8 cellular contexts compared by ENCODE assay signal in genomic region chr10:117005454-117006055, GRCh38. TPM values are rescaled to one million over a fixed set of nuclear protein-coding genes. Genes with fewer than 3 reads are reported as not detected.
DNase-seq lines count a peak whose midpoint lies in the region; ATAC-seq and TF ChIP-seq lines count a peak whose summit lies in the region.

No MANE protein-coding gene starts in this region.

- peaks cover 17% of the 10 kb centered on the region for H3K27me3 Mint-ChIP-seq in brain

- 0 out of 2 replicates have a peak, but pooled peaks cover 3% of the 10 kb centered on the region for H3K4me1 ChIP-seq in ES-I3 (ENCODE audit: insufficient read depth, low read length)
- peaks cover 0 to 22% (median 14%) of the 10 kb centered on the region in 5 donors for H3K4me1 ChIP-seq in subcutaneous abdominal adipose tissue (ENCODE audit: control insufficient read depth in 5 of 5, insufficient read depth in 5 of 5, low read length in 5 of 5)

- peak overlapping the region; percentile 11 to 79 (median 65) for H3K27ac Mint-ChIP-seq in brain

- peak overlapping the region; percentile 85 to 95 (median 90) for H3K4me3 Mint-ChIP-seq in brain

- DNase-seq in NCI-H1092 treated with DMSO at 0.1 percent for 48 hours (lab: John Stamatoyannopoulos, UW) (peak; percentile 26), kidney glomerular epithelial cell (lab: John Stamatoyannopoulos, UW) (peak; percentile 63)
- DNase-seq in activated CD4-positive, CD25-positive, alpha-beta regulatory T cell treated with anti-CD3 and anti-CD28 coated beads, Interleukin-2, amount 50 U/mL, for 72 hours: no peak

- H3K9me3 Mint-ChIP-seq in brain: peaks cover 0 to 4% (median 0%) of the 10 kb centered on the region in 5 experiments

- H3K36me3 Mint-ChIP-seq in brain: peaks cover 3% of the 10 kb centered on the region

- H3K9ac ChIP-seq in ES-I3 (ENCODE audit: low read depth, low read length): peak overlapping the region; percentile 83
- H3K9ac ChIP-seq in subcutaneous abdominal adipose tissue (ENCODE audit: low read length in 5 of 5): peak overlapping the region in 3 of 5 donors; percentile 40 to 89 (median 62)

- no peaks in the 10 kb centered on the region for H3K27me3 ChIP-seq in subcutaneous abdominal adipose tissue (ENCODE audit: control insufficient read depth in 5 of 5, insufficient read depth in 4 of 5, low read length in 5 of 5)

- no peaks in the 10 kb centered on the region for H3K36me3 ChIP-seq in ES-I3 (ENCODE audit: insufficient read depth, low read length)
- H3K36me3 ChIP-seq in subcutaneous abdominal adipose tissue (ENCODE audit: control insufficient read depth in 5 of 5, insufficient read depth in 5 of 5, low read length in 5 of 5): no peaks in the 10 kb centered on the region

- peak overlapping the region; percentile 50 for H3K27ac ChIP-seq in subcutaneous abdominal adipose tissue (ENCODE audit: low read depth, low read length)

- peaks cover 53% of the 10 kb centered on the region for H3K4me1 Mint-ChIP-seq in brain

- no peak for ATAC-seq in GM18867 (IDR thresholded peaks at IDR 0.05; ENCODE audit: unreplicated experiment)
- ATAC-seq in GM21528 (IDR thresholded peaks at IDR 0.05; ENCODE audit: low FRiP score, unreplicated experiment): no peak

- H3K4me3 ChIP-seq in subcutaneous abdominal adipose tissue (ENCODE audit: low read depth in 1 of 5, low read length in 5 of 5): peak overlapping the region; percentile 74 to 93 (median 78)

- H3K9me3 ChIP-seq in ES-I3 (ENCODE audit: control insufficient read depth, insufficient read depth, low read length) (no peaks in the 10 kb centered on the region), subcutaneous abdominal adipose tissue (ENCODE audit: control insufficient read depth in 5 of 5, low read length in 5 of 5) (no peaks in the 10 kb centered on the region)

- peak in 1 of 2 experiments; percentile 36 for TF ChIP-seq CTCF in brain (conservative IDR thresholded peaks at IDR 0.05)

RNA-seq across cellular contexts. Expression of gene SHTN1, which starts 0.6 kb away (rescaled TPM):
- 56.0 TPM for polyA plus RNA-seq in brain (ENCODE audit: insufficient read depth, low read depth, low replicate concordance)
